24 cellular contexts compared by ENCODE assay signal in genomic region chr3:69748503-69748902, GRCh38. TPM values are rescaled to one million over a fixed set of nuclear protein-coding genes. Genes with fewer than 3 reads are reported as not detected.
DNase-seq lines count a peak whose midpoint lies in the region; ATAC-seq, FAIRE-seq and TF ChIP-seq lines count a peak whose summit lies in the region.
"Had no signal": no experiment of that assay in that cellular context is flagged by ENCODE, and none has a peak within 500 bp of the region (broad histone marks: within the 10 kb centered on the region; RNA-seq: fewer than 3 reads in every experiment).

No MANE protein-coding gene starts in this region.

- POLR2A ChIA-PET in HepG2 (lab: Yijun Ruan, JAX) = no interaction called here

- in situ Hi-C loops in HepG2 (cut with HindIII; ENCODE audit: extremely low pct_ligation_motif_present, low pct_unique_long_range_greater_than_20kb) = no loop called here

- ATAC-seq in gastroesophageal sphincter (no peak), HepG2 (no peak)
- no peak for ATAC-seq in activated T-cell treated with anti-CD3 and anti-CD28 coated beads, Interleukin-2, amount 50 U/mL, for 4 hours
- ATAC-seq: GM23338, T-cell had no signal

- DNase-seq in SIG-M5 treated with dmso at 0.1 percent for 504 hours (lab: John Stamatoyannopoulos, UW; ENCODE audit: unreplicated experiment) (peak; percentile 64), SIG-M5 (lab: John Stamatoyannopoulos, UW) (no peak), MV-4-11 (lab: John Stamatoyannopoulos, UW) (peak; percentile 36), suprapubic skin (ENCODE audit: low spot score in 2 of 2) (no peak), HepG2 (ENCODE audit: low spot score) (no peak), HUDEP-2 (lab: John Stamatoyannopoulos, UW; ENCODE audit: unreplicated experiment in 76 of 76) (no peak)
- no peak for DNase-seq in activated T-cell treated with anti-CD3 and anti-CD28 coated beads, Interleukin-2, amount 50 U/mL, for 4 hours
- DNase-seq: 8988T; activated CD4-positive, alpha-beta T cell treated with anti-CD3 and anti-CD28 coated beads, Interleukin-2, amount 50 U/mL, for 4 hours; activated naive CD4-positive, alpha-beta T cell treated with anti-CD3 and anti-CD28 coated beads, Interleukin-2, amount 50 U/mL, for 16 hours; activated T-cell treated with anti-CD3 and anti-CD28 coated beads, Interleukin-2, amount 50 U/mL, for 1 hour; C1 segment of cervical spinal cord; DMS 273 treated with DMSO at 0.1 percent for 48 hours; GDM1; MG63; NCI-H187 treated with DMSO at 0.1 percent for 48 hours; NCI-H345; stimulated activated CD4-positive, alpha-beta T cell treated with anti-CD3 and anti-CD28 coated beads, Interleukin-2, amount 100 ng/mL, for 24 hours; stimulated activated naive CD4-positive, alpha-beta T cell treated with Interleukin-2 at 50 U/mL for 16 hours; T-cell had no signal

- TF ChIP-seq POLR2A in gastroesophageal sphincter (IDR thresholded peaks at IDR 0.05) (no peak), suprapubic skin (IDR thresholded peaks at IDR 0.05) (no peak), HepG2 (IDR thresholded peaks at IDR 0.05; ENCODE audit: insufficient read depth in 1 of 2, low read depth in 2 of 2, low read length in 2 of 2) (no peak)

- no peak for TF ChIP-seq CTCF in gastroesophageal sphincter (IDR thresholded peaks at IDR 0.05)
- no peak for TF ChIP-seq CTCF in suprapubic skin (IDR thresholded peaks at IDR 0.05)
- TF ChIP-seq CTCF in HepG2 (CRISPR knock-in tag; IDR thresholded peaks at IDR 0.05) = no peak

- no peak overlapping the region for H2AFZ ChIP-seq in HepG2 (ENCODE audit: low read length)
- H2AFZ ChIP-seq: GM23338 had no signal

- H3K36me3 ChIP-seq in gastroesophageal sphincter (no peaks in the 10 kb centered on the region), suprapubic skin (no peaks in the 10 kb centered on the region), HepG2 (replicated peaks in 1 of 2; ENCODE audit: control insufficient read depth in 1 of 2, insufficient read depth in 2 of 2, low read length in 2 of 2) (no peaks in the 10 kb centered on the region)
- H3K36me3 ChIP-seq: MG63 had no signal

- H3K4me1 Mint-ChIP-seq in activated T-cell treated with anti-CD3 and anti-CD28 coated beads, Interleukin-2, amount 50 U/mL, for 4 hours (ENCODE audit: low read depth) = no peaks in the 10 kb centered on the region

- H3K9me3 Mint-ChIP-seq in activated T-cell treated with anti-CD3 and anti-CD28 coated beads, Interleukin-2, amount 50 U/mL, for 4 hours = no peaks in the 10 kb centered on the region

- CTCF ChIA-PET in HepG2 (lab: Yijun Ruan, JAX; ENCODE audit: low intra/inter-chr PET ratio, low total read pairs) = no interaction called here

- H3K27me3 Mint-ChIP-seq in activated T-cell treated with anti-CD3 and anti-CD28 coated beads, Interleukin-2, amount 50 U/mL, for 4 hours (ENCODE audit: low read depth) = peaks cover 9% of the 10 kb centered on the region
- H3K27me3 Mint-ChIP-seq: type B pancreatic cell had no signal

- no peak for TF ChIP-seq RAD21 in HepG2 (CRISPR knock-in tag; IDR thresholded peaks at IDR 0.05)

- H3K27ac ChIP-seq in gastroesophageal sphincter = peak overlapping the region; percentile 83 to 93 (median 90)
- H3K27ac ChIP-seq in suprapubic skin = peak overlapping the region; percentile 73
- H3K27ac ChIP-seq in HepG2 (ENCODE audit: extremely low read length, insufficient read depth, low read length) = no peak overlapping the region

- TF ChIP-seq EP300 in gastroesophageal sphincter (IDR thresholded peaks at IDR 0.05) (no peak), suprapubic skin (IDR thresholded peaks at IDR 0.05) (no peak), HepG2 (IDR thresholded peaks at IDR 0.05; ENCODE audit: low read depth in 2 of 2, low read length in 2 of 2) (no peak), HepG2 (CRISPR knock-in tag; IDR thresholded peaks at IDR 0.05; ENCODE audit: borderline replicate concordance) (no peak)

- intact Hi-C loops in HepG2 (cut with micrococcal nuclease; ENCODE audit: unreplicated experiment) = no loop called here

- H3K4me2 ChIP-seq in HepG2 (ENCODE audit: low read depth, low read length) = no peak overlapping the region
- H3K4me2 ChIP-seq: GM23338 had no signal

- no peak for FAIRE-seq in HepG2 (lab: Jason Lieb, UNC)

- no peaks in the 10 kb centered on the region for H3K79me2 ChIP-seq in HepG2 (ENCODE audit: insufficient read depth, low read length)

- H3K4me1 ChIP-seq in gastroesophageal sphincter (peaks cover 62 to 97% (median 62%) of the 10 kb centered on the region in 3 donors), suprapubic skin (peaks cover 55% of the 10 kb centered on the region), HepG2 (ENCODE audit: insufficient read depth, low read length) (no peaks in the 10 kb centered on the region)

- WGBS in gastroesophageal sphincter (ENCODE audit: low coverage in 1 of 2), 2 donors = 85% methylated on average over 2 of the region's 2 CpGs; no CpG with 5 or more reads in 1 of the 2 donors
- 92% methylated on average over 2 of the region's 2 CpGs for WGBS in suprapubic skin
- WGBS in HepG2 (ENCODE audit: low lambda C conversion rate) = 0% methylated on average over 2 of the region's 2 CpGs

- H3K9ac ChIP-seq in HepG2 (ENCODE audit: insufficient read depth, low read depth, low read length) = no peak overlapping the region

- H3K36me3 Mint-ChIP-seq in activated T-cell treated with anti-CD3 and anti-CD28 coated beads, Interleukin-2, amount 50 U/mL, for 4 hours (ENCODE audit: insufficient read depth) = no peaks in the 10 kb centered on the region
- H3K36me3 Mint-ChIP-seq: T-cell, type B pancreatic cell had no signal

- no peaks in the 10 kb centered on the region for H3K9me3 ChIP-seq in gastroesophageal sphincter
- no peaks in the 10 kb centered on the region for H3K9me3 ChIP-seq in suprapubic skin
- H3K9me3 ChIP-seq in HepG2 (ENCODE audit: low read length) = no peaks in the 10 kb centered on the region
- H3K9me3 ChIP-seq: MG63 had no signal

- H3K4me3 ChIP-seq in gastroesophageal sphincter (no peak overlapping the region), suprapubic skin (no peak overlapping the region), HepG2 (replicated peaks in 1 of 3; ENCODE audit: insufficient read depth in 1 of 3, low read depth in 2 of 3, low read length in 3 of 3) (no peak overlapping the region)
- H3K4me3 ChIP-seq: GM23338, lung, MG63 had no signal

- H3K27me3 ChIP-seq in gastroesophageal sphincter = no peaks in the 10 kb centered on the region
- H3K27me3 ChIP-seq in suprapubic skin = no peaks in the 10 kb centered on the region
- no peaks in the 10 kb centered on the region; a peak in 1 of 5 replicates for H3K27me3 ChIP-seq in HepG2 (ENCODE audit: control insufficient read depth in 1 of 2, insufficient read depth in 2 of 2, low read length in 2 of 2)
- H3K27me3 ChIP-seq: MG63 had no signal

- BruUV-seq in HepG2 (replicated peaks; lab: Mats Ljungman, UMichigan) = no TSS peak

- no peak overlapping the region for H3K4me3 Mint-ChIP-seq in activated T-cell treated with anti-CD3 and anti-CD28 coated beads, Interleukin-2, amount 50 U/mL, for 4 hours
- H3K4me3 Mint-ChIP-seq: GM23338, T-cell, type B pancreatic cell had no signal

- H4K20me1 ChIP-seq in HepG2 (ENCODE audit: insufficient read depth, low read length) = no peaks in the 10 kb centered on the region

TF ChIP-seq in HepG2, 621 proteins besides CTCF, POLR2A, EP300 and RAD21:
- TF ChIP-seq TEF (CRISPR knock-in tag; IDR thresholded peaks at IDR 0.05) (no peak), ZNF33A (CRISPR knock-in tag; IDR thresholded peaks at IDR 0.05; ENCODE audit: borderline replicate concordance) (no peak), SP4 (CRISPR knock-in tag; IDR thresholded peaks at IDR 0.05) (no peak), SRSF4 (IDR thresholded peaks at IDR 0.05; ENCODE audit: low read depth, low read length, poor library complexity, severe bottlenecking) (no peak)
TF ChIP-seq in HepG2: peak in this region for 0.

RNA-seq across cellular contexts. Expression of gene MITF, which starts 9.2 kb away (rescaled TPM):
- total RNA-seq in gastroesophageal sphincter = 10 to 100 TPM; 44.8 to 86.8 (median 77.9) TPM
- total RNA-seq in suprapubic skin = 10 to 100 TPM; 19.4 to 35.3 (median 21.7) TPM
- under 1 TPM in 1 of 3 donors, not detected in 2; 0.05 TPM for total RNA-seq in activated T-cell treated with anti-CD3 and anti-CD28 coated beads, Interleukin-2, amount 50 U/mL, for 4 hours
- 0.14 and 0.38 TPM in 2 replicates for total RNA-seq in HepG2 (2016; rRNA removed; fragmentation: Illumina TruSeq; extraction: Trizol)
- not detected in 2 replicates for total RNA-seq in HepG2 (2016; cell fraction: cytosol; rRNA removed; fragmentation: Illumina TruSeq; extraction: Trizol; ENCODE audit: low read depth)
- total RNA-seq in HepG2 (2016; cell fraction: insoluble cytoplasmic fraction; rRNA removed; fragmentation: Illumina TruSeq; extraction: Trizol) = 0.15 and 0.19 TPM in 2 replicates
- total RNA-seq in HepG2 (2016; cell fraction: membrane; rRNA removed; fragmentation: Illumina TruSeq; extraction: Trizol) = 0.34 and 0.37 TPM in 2 replicates
- 0.50 TPM in 1 of 2 replicates, not detected in the other for total RNA-seq in HepG2 (2016; cell fraction: nucleus; rRNA removed; fragmentation: Illumina TruSeq; extraction: Trizol)
- polyA plus RNA-seq in HepG2 (2011; rRNA removed) = 0.12 and 0.21 TPM in 2 replicates
- 0.06 and 0.11 TPM in 2 replicates for polyA plus RNA-seq in HepG2 (2011; cell fraction: cytosol; rRNA removed)
- 0.03 TPM in 1 of 2 replicates, not detected in the other for polyA plus RNA-seq in HepG2 (2011; cell fraction: nucleus; rRNA removed)
- 0.04 and 0.05 TPM in 2 replicates for polyA plus RNA-seq in HepG2 (2012)
- 0.07 TPM in 1 of 2 replicates, not detected in the other for polyA plus RNA-seq in HepG2 (2016; cell fraction: cytosol; fragmentation: Illumina TruSeq; extraction: Trizol; ENCODE audit: low read depth)
- polyA plus RNA-seq in HepG2 (2016; cell fraction: insoluble cytoplasmic fraction; fragmentation: Illumina TruSeq; extraction: Trizol; ENCODE audit: low read depth) = 0.28 TPM in 1 of 2 replicates, not detected in the other
- polyA plus RNA-seq in HepG2 (2016; cell fraction: membrane; fragmentation: Illumina TruSeq; extraction: Trizol; ENCODE audit: low read depth) = 0.06 and 0.34 TPM in 2 replicates
- 0.29 TPM in 1 of 2 replicates, not detected in the other for polyA plus RNA-seq in HepG2 (2016; cell fraction: nucleus; fragmentation: Illumina TruSeq; extraction: Trizol; ENCODE audit: insufficient read depth, low read depth)
- polyA minus RNA-seq in HepG2 (2011; rRNA and poly(A)+ RNA removed; ENCODE audit: low replicate concordance) = 1.6 and 72.3 TPM in 2 replicates
- not detected in 2 replicates for polyA minus RNA-seq in HepG2 (2011; cell fraction: cytosol; rRNA and poly(A)+ RNA removed)
- polyA minus RNA-seq in HepG2 (2011; cell fraction: nucleus; rRNA and poly(A)+ RNA removed) = 0.39 and 1.1 TPM in 2 replicates

Comparison
In these comparisons a context has a peak if more than half of its experiments do, and no peak if none do; other contexts are left out.
1. DNase-seq: peak in SIG-M5 treated with dmso at 0.1 percent for 504 hours (single experiment) and MV-4-11 (single experiment); none in SIG-M5 (single experiment), suprapubic skin (0 of 2), activated T-cell treated with anti-CD3 and anti-CD28 coated beads, Interleukin-2, amount 50 U/mL, for 4 hours (single experiment), HepG2 (single experiment) and HUDEP-2 (0 of 76).
2. RNA of gene MITF, which starts 9.2 kb away (total RNA-seq): 44.8 to 86.8 TPM in gastroesophageal sphincter and 19.4 to 35.3 TPM in suprapubic skin; 0.14 to 0.50 TPM in HepG2 and 0.05 TPM in activated T-cell treated with anti-CD3 and anti-CD28 coated beads, Interleukin-2, amount 50 U/mL, for 4 hours; every median in the first group is over 10 times any median in the second.